Comparison of ENCODE assay signal across 8 cellular contexts in the genomic region with DNA sequence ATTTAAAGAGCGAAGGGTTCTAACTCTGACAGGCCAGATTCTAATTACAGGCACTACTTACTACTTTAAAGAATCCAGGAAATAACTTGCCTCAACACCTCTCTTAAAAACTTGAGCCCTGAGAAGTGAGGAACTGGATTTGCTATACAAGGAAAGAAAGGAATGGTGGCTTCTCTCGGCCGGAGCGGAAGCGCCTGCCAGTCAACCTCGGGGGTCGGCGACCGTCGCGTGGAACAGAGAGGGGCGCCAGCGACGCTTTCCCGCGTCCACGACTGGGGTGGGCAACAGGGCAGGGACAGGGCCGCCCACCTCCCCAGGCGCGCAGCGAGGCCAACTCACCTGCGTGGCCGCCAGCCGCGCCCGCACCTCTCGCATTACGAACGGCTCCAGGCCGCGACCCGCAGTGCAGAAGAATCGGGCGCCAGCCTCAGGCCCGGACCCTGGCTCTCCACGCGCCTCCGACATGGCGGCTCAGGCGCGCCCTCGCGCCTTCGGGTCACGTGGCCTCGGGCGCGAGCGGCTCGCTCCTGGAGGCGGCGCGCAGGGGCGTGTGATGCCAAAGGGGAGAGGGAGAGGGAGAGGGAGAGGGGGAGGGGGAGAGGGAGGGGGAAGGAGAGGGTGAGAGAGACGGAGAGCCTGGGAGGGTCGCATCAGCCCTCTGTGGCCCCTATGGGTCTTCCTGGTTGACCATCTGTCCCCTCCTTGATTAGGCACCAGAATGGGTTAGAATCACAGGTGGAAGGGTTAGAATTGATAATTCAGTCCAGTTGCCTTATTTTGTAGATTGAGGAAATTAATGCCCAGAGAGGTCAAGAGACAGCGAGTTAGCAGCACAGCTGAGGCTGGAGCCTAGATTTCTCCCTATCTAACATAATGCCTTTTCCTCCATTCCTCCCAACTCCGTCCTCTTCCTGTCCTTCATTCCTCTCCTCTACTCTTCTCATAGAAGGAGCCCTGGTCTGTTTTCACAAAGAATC. TPM values are rescaled to one million over a fixed set of nuclear protein-coding genes. Genes with fewer than 3 reads are reported as not detected.
DNase-seq lines count a peak whose midpoint lies in the region; ATAC-seq and TF ChIP-seq lines count a peak whose summit lies in the region.

A gene with protein sequence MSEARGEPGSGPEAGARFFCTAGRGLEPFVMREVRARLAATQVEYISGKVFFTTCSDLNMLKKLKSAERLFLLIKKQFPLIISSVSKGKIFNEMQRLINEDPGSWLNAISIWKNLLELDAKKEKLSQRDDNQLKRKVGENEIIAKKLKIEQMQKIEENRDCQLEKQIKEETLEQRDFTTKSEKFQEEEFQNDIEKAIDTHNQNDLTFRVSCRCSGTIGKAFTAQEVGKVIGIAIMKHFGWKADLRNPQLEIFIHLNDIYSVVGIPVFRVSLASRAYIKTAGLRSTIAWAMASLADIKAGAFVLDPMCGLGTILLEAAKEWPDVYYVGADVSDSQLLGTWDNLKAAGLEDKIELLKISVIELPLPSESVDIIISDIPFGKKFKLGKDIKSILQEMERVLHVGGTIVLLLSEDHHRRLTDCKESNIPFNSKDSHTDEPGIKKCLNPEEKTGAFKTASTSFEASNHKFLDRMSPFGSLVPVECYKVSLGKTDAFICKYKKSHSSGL (minus strand): TSS at position 484 of the 977 bp plus-strand sequence. CDS start 19 bp downstream, at position 465.

- BruUV-seq in PC-3 (replicated peaks; lab: Mats Ljungman, UMichigan): no TSS peak

- H3K36me3 ChIP-seq in PC-3 (ENCODE audit: low read depth, low read length) (peaks cover 8% of the 10 kb centered on the region; the same call in 1 of the 2 replicates), esophagus muscularis mucosa (no peaks in the 10 kb centered on the region), muscle layer of duodenum (ENCODE audit: control insufficient read depth in 1 of 2, insufficient read depth in 2 of 2, low read length in 2 of 2) (no peaks in the 10 kb centered on the region)

- H3K36me3 Mint-ChIP-seq in activated T-cell treated with anti-CD3 and anti-CD28 coated beads, Interleukin-2, amount 50 U/mL, for 4 hours (ENCODE audit: insufficient read depth): peaks cover 5% of the 10 kb centered on the region

- H3K4me3 Mint-ChIP-seq in activated T-cell treated with anti-CD3 and anti-CD28 coated beads, Interleukin-2, amount 50 U/mL, for 4 hours: peak within 1 kb of the TSS; percentile 93

- H3K27me3 Mint-ChIP-seq in activated T-cell treated with anti-CD3 and anti-CD28 coated beads, Interleukin-2, amount 50 U/mL, for 4 hours (ENCODE audit: low read depth): no peaks in the 10 kb centered on the region

- peak; percentile 90 for DNase-seq in D341Med (ENCODE audit: low spot score)
- peak; percentile 51 for DNase-seq in HT1080 (ENCODE audit: low read depth)
- DNase-seq in PC-3: peak; percentile 80
- peak; percentile 59 for DNase-seq in activated T-cell treated with anti-CD3 and anti-CD28 coated beads, Interleukin-2, amount 50 U/mL, for 4 hours
- no peak for DNase-seq in esophagus muscularis mucosa (ENCODE audit: extremely low spot score)
- DNase-seq in stimulated activated CD8-positive, alpha-beta memory T cell treated with anti-CD3 and anti-CD28 coated beads, Interleukin-7, amount 100 ng/mL, for 4 hours (ENCODE audit: low read depth in 2 of 2): peak; percentile 31 to 60

- no peaks in the 10 kb centered on the region for H3K9me3 Mint-ChIP-seq in activated T-cell treated with anti-CD3 and anti-CD28 coated beads, Interleukin-2, amount 50 U/mL, for 4 hours

- H3K9ac ChIP-seq in PC-3 (ENCODE audit: low read length): peak within 1 kb of the TSS; percentile 96

- intact Hi-C loops in PC-3 (cut with micrococcal nuclease) (no loop called here), esophagus muscularis mucosa (cut with DNase I) (no loop called here)

- CTCF ChIA-PET in PC-3 (lab: Charles Lee): no interaction called here

- peaks cover 50% of the 10 kb centered on the region for H3K79me2 ChIP-seq in PC-3 (ENCODE audit: low read length)

- H3K4me2 ChIP-seq in PC-3 (ENCODE audit: low read length): peak within 1 kb of the TSS; percentile 88

- peak within 1 kb of the TSS; percentile 85 for H3K4me3 ChIP-seq in PC-3 (ENCODE audit: low read length)
- peak within 1 kb of the TSS; percentile 68 to 95 (median 86) for H3K4me3 ChIP-seq in esophagus muscularis mucosa
- peak within 1 kb of the TSS; percentile 75 to 83 for H3K4me3 ChIP-seq in muscle layer of duodenum (ENCODE audit: low read depth in 1 of 2, low read length in 2 of 2)

- H3K4me1 Mint-ChIP-seq in activated T-cell treated with anti-CD3 and anti-CD28 coated beads, Interleukin-2, amount 50 U/mL, for 4 hours (ENCODE audit: low read depth): peaks cover 59% of the 10 kb centered on the region

- H2AFZ ChIP-seq in PC-3 (ENCODE audit: low read length): peak within 1 kb of the TSS; percentile 90

- H3K9me3 ChIP-seq in PC-3 (ENCODE audit: low read length) (no peaks in the 10 kb centered on the region), esophagus muscularis mucosa (no peaks in the 10 kb centered on the region), muscle layer of duodenum (ENCODE audit: control insufficient read depth in 1 of 2, low read length in 2 of 2) (no peaks in the 10 kb centered on the region)

- WGBS in esophagus muscularis mucosa: 11% methylated on average over 9 of the region's 58 CpGs

- no peaks in the 10 kb centered on the region for H3K9me2 ChIP-seq in PC-3 (replicated peaks; ENCODE audit: low read length)

- peaks cover 29% of the 10 kb centered on the region for H3K4me1 ChIP-seq in PC-3 (ENCODE audit: insufficient read depth, low read length)
- peaks cover 12 to 56% (median 47%) of the 10 kb centered on the region in 4 donors for H3K4me1 ChIP-seq in esophagus muscularis mucosa
- H3K4me1 ChIP-seq in muscle layer of duodenum (ENCODE audit: control insufficient read depth in 1 of 2, insufficient read depth in 2 of 2, low read length in 2 of 2): peaks cover 1 to 5% of the 10 kb centered on the region in 2 donors

- POLR2A ChIA-PET in PC-3 (lab: Charles Lee; ENCODE audit: unreplicated experiment): no interaction called here

- no peak for TF ChIP-seq EP300 in esophagus muscularis mucosa (IDR thresholded peaks at IDR 0.05)

- H3K27ac ChIP-seq in PC-3 (ENCODE audit: low read length): peak within 1 kb of the TSS; percentile 57
- H3K27ac ChIP-seq in esophagus muscularis mucosa (replicated peaks in 1 of 4): peak within 1 kb of the TSS; percentile 82 to 88 (median 86)
- peak within 1 kb of the TSS; percentile 80 for H3K27ac ChIP-seq in muscle layer of duodenum (ENCODE audit: low read length)

- ATAC-seq in GM21367 (IDR thresholded peaks at IDR 0.05; ENCODE audit: unreplicated experiment): peak; percentile 77
- peak; percentile 70 for ATAC-seq in PC-3
- peak; percentile 81 to 82 for ATAC-seq in activated T-cell treated with anti-CD3 and anti-CD28 coated beads, Interleukin-2, amount 50 U/mL, for 4 hours

- H3K27me3 ChIP-seq in PC-3 (ENCODE audit: low read length) (no peaks in the 10 kb centered on the region), esophagus muscularis mucosa (no peaks in the 10 kb centered on the region), muscle layer of duodenum (ENCODE audit: low read depth, low read length) (no peaks in the 10 kb centered on the region)

- TF ChIP-seq CTCF in PC-3 (conservative IDR thresholded peaks at IDR 0.05; ENCODE audit: low read depth, low read length) (no peak), esophagus muscularis mucosa (IDR thresholded peaks at IDR 0.05) (no peak)

- H4K20me1 ChIP-seq in PC-3 (ENCODE audit: low read length): no peaks in the 10 kb centered on the region

- no peaks in the 10 kb centered on the region for H3F3A ChIP-seq in PC-3 (ENCODE audit: low read length, unreplicated experiment)

- peak; percentile 43 for TF ChIP-seq POLR2A in esophagus muscularis mucosa (IDR thresholded peaks at IDR 0.05; ENCODE audit: low read depth)

RNA-seq across cellular contexts. Expression of the gene that starts here (rescaled TPM):
- 5.5 and 7.8 TPM in 2 replicates for total RNA-seq in HT1080 (2014; rRNA removed; shearing (Covaris generic))
- polyA plus RNA-seq in HT1080 (2015; cell fraction: cytosol; rRNA removed): 7.3 and 9.2 TPM in 2 replicates
- 13.2 and 13.4 TPM in 2 replicates for polyA plus RNA-seq in HT1080 (2015; cell fraction: nucleus; rRNA removed)
- total RNA-seq in PC-3 (2014; rRNA removed) (10.2 and 11.9 TPM in 2 replicates), esophagus muscularis mucosa (10 to 100 TPM in 2 of 4 donors, 1 to 10 TPM in 2; 5.4 to 10.9 (median 9.7) TPM)
- total RNA-seq in activated T-cell treated with anti-CD3 and anti-CD28 coated beads, Interleukin-2, amount 50 U/mL, for 4 hours: 10 to 100 TPM; 12.2 to 14.5 (median 14.0) TPM
